Comparison of ENCODE assay signal across 8 cellular contexts in genomic region chr17:43368740-43369506, GRCh38. TPM values are rescaled to one million over a fixed set of nuclear protein-coding genes. Genes with fewer than 3 reads are reported as not detected.
A peak's percentile ranks its signal among the peaks of the same experiment; 100 is the strongest.
DNase-seq lines count a peak whose midpoint lies in the region; ATAC-seq and TF ChIP-seq lines count a peak whose summit lies in the region.

No MANE protein-coding gene starts in this region.

- peak; percentile 92 for DNase-seq in Caco-2
- DNase-seq in HFF-Myc (ENCODE audit: extremely low read depth, low read depth) = no peak
- peak; percentile 90 for DNase-seq in NCI-H345 (lab: John Stamatoyannopoulos, UW)
- DNase-seq in activated CD4-positive, alpha-beta T cell treated with anti-CD3 and anti-CD28 coated beads for 36 hours = peak; percentile 78
- no peak for DNase-seq in kidney epithelial cell (ENCODE audit: low read depth)
- DNase-seq in stimulated activated CD4-positive, alpha-beta T cell treated with anti-CD3 and anti-CD28 coated beads, Interleukin-12 subunit alpha, Interleukin-12 subunit beta, amount 100 ng/mL, for 48 hours (ENCODE audit: low read depth in 2 of 3, low spot score in 1 of 3) = peak; percentile 57 to 67 (median 57)

- H3K27me3 ChIP-seq in Caco-2 (replicated peaks; ENCODE audit: control insufficient read depth, insufficient read depth, low read length) = no peaks in the 10 kb centered on the region
- no peaks in the 10 kb centered on the region for H3K27me3 ChIP-seq in kidney epithelial cell (ENCODE audit: control insufficient read depth, insufficient read depth, low read length)

- POLR2A ChIA-PET in Caco-2 (lab: Charles Lee) = interaction anchor here (0.6 to 3.3 kb wide), 30 partner anchors 8 to 1352 kb away, joined by 3 to 224 read pairs (median 5); partner anchors contain the start of genes ARL4D, BRCA1, DHX8 and DNAJC7
- POLR2A ChIA-PET in activated CD4-positive, alpha-beta T cell treated with anti-CD3 and anti-CD28 coated beads for 36 hours (lab: Charles Lee) = interaction anchor here (0.6 to 3.6 kb wide), 20 partner anchors 8 to 572 kb away, joined by 3 to 148 read pairs (median 14); partner anchors contain the start of genes ARL4D, DHX8, ETV4 and NBR1

- H3K4me1 ChIP-seq in Caco-2 = peaks cover 27% of the 10 kb centered on the region

- H3K27me3 Mint-ChIP-seq in Caco-2 (ENCODE audit: insufficient read depth, unreplicated experiment) = peaks cover 4% of the 10 kb centered on the region
- H3K27me3 Mint-ChIP-seq in activated CD4-positive, alpha-beta T cell treated with anti-CD3 and anti-CD28 coated beads for 36 hours = no peaks in the 10 kb centered on the region

- peaks cover 43% of the 10 kb centered on the region for H3K4me1 Mint-ChIP-seq in Caco-2 (ENCODE audit: low read depth, unreplicated experiment)
- peaks cover 54% of the 10 kb centered on the region for H3K4me1 Mint-ChIP-seq in activated CD4-positive, alpha-beta T cell treated with anti-CD3 and anti-CD28 coated beads for 36 hours

- peak in 1 of 2 experiments; percentile 7 for TF ChIP-seq CTCF in Caco-2 (IDR thresholded peaks at IDR 0.05; ENCODE audit: insufficient read depth in 1 of 2, low read depth in 1 of 2, low read length in 1 of 2, severe bottlenecking in 1 of 2, unreplicated experiment in 1 of 2)
- no peak for TF ChIP-seq CTCF in HFF-Myc (IDR thresholded peaks at IDR 0.05; ENCODE audit: low read depth, low read length, missing control alignments)
- peak; percentile 3 for TF ChIP-seq CTCF in kidney epithelial cell (IDR thresholded peaks at IDR 0.05; ENCODE audit: insufficient read depth, low read length, poor library complexity, severe bottlenecking)

- peaks cover 37% of the 10 kb centered on the region for H3K36me3 Mint-ChIP-seq in Caco-2 (ENCODE audit: insufficient read depth, unreplicated experiment)
- H3K36me3 Mint-ChIP-seq in activated CD4-positive, alpha-beta T cell treated with anti-CD3 and anti-CD28 coated beads for 36 hours (ENCODE audit: low read depth) = no peaks in the 10 kb centered on the region

- H3K4me3 ChIP-seq in Caco-2 (ENCODE audit: low read depth, low read length) = peak overlapping the region; percentile 38
- peak overlapping the region; percentile 30 for H3K4me3 ChIP-seq in HFF-Myc (replicated peaks; ENCODE audit: low read depth, low read length)
- H3K4me3 ChIP-seq in kidney epithelial cell (ENCODE audit: low read depth, low read length) = peak overlapping the region; percentile 32

- H3K9me3 ChIP-seq in Caco-2 = no peaks in the 10 kb centered on the region

- H3K36me3 ChIP-seq in Caco-2 (ENCODE audit: control insufficient read depth, insufficient read depth, low read length) = no peaks in the 10 kb centered on the region
- no peaks in the 10 kb centered on the region for H3K36me3 ChIP-seq in kidney epithelial cell (ENCODE audit: control insufficient read depth, insufficient read depth, low read length)

- peak; percentile 67 for ATAC-seq in activated CD4-positive, alpha-beta T cell treated with anti-CD3 and anti-CD28 coated beads for 36 hours
- ATAC-seq in GM19455 (IDR thresholded peaks at IDR 0.05; ENCODE audit: unreplicated experiment) = no peak

- intact Hi-C loops in Caco-2 (cut with micrococcal nuclease; ENCODE audit: unreplicated experiment) = loop anchor here (1.0 to 2.0 kb wide), 3 partner anchors 19 to 114 kb away; partner anchors contain the start of gene DHX8
- intact Hi-C loops in activated CD4-positive, alpha-beta T cell treated with anti-CD3 and anti-CD28 coated beads for 36 hours (cut with DNase I, micrococcal nuclease) = loop anchor here (1.0 kb wide), 5 partner anchors 19 to 239 kb away; partner anchors contain the start of gene DHX8 (in 1 of the 2)

- no TSS peak for BruUV-seq in Caco-2 (replicated peaks; lab: Mats Ljungman, UMichigan)

- H3K27ac Mint-ChIP-seq in Caco-2 (ENCODE audit: unreplicated experiment) = peak overlapping the region; percentile 100
- H3K27ac Mint-ChIP-seq in activated CD4-positive, alpha-beta T cell treated with anti-CD3 and anti-CD28 coated beads for 36 hours = peak overlapping the region; percentile 100

- H3K4me3 Mint-ChIP-seq in Caco-2 (ENCODE audit: unreplicated experiment) = peak overlapping the region; percentile 90
- H3K4me3 Mint-ChIP-seq in activated CD4-positive, alpha-beta T cell treated with anti-CD3 and anti-CD28 coated beads for 36 hours = peak overlapping the region; percentile 85

- CTCF ChIA-PET in Caco-2 (lab: Charles Lee) = interaction anchor here (0.5 to 4.3 kb wide), 12 partner anchors 8 to 435 kb away, joined by 3 to 46 read pairs (median 4); partner anchors contain the start of genes ARL4D and DHX8
- CTCF ChIA-PET in activated CD4-positive, alpha-beta T cell treated with anti-CD3 and anti-CD28 coated beads for 36 hours (lab: Charles Lee) = interaction anchor here (0.6 to 3.3 kb wide), 9 partner anchors 10 to 115 kb away, joined by 3 to 26 read pairs (median 5); partner anchors contain the start of gene DHX8

- H3K9me3 Mint-ChIP-seq in Caco-2 (ENCODE audit: unreplicated experiment) = no peaks in the 10 kb centered on the region
- H3K9me3 Mint-ChIP-seq in activated CD4-positive, alpha-beta T cell treated with anti-CD3 and anti-CD28 coated beads for 36 hours (ENCODE audit: low read depth) = no peaks in the 10 kb centered on the region

- peak overlapping the region; percentile 100 for H3K27ac ChIP-seq in cingulate gyrus (ENCODE audit: low read depth, low read length)

RNA-seq across cellular contexts. Expression of gene ARL4D, which starts 29.9 kb away (rescaled TPM):
- total RNA-seq in Caco-2 (2022) (16.0 and 19.9 TPM in 2 replicates), kidney epithelial cell (1.5 and 1.8 TPM in 2 replicates)
- 1 to 10 TPM; 2.0 to 2.3 TPM for total RNA-seq in activated CD4-positive, alpha-beta T cell treated with anti-CD3 and anti-CD28 coated beads for 36 hours

Comparison
In these comparisons a context has a peak if more than half of its experiments do, and no peak if none do; other contexts are left out.
1. DNase-seq: peak in Caco-2 (2 of 2), NCI-H345 (single experiment), activated CD4-positive, alpha-beta T cell treated with anti-CD3 and anti-CD28 coated beads for 36 hours (single experiment) and stimulated activated CD4-positive, alpha-beta T cell treated with anti-CD3 and anti-CD28 coated beads, Interleukin-12 subunit alpha, Interleukin-12 subunit beta, amount 100 ng/mL, for 48 hours (3 of 3); none in HFF-Myc (single experiment) and kidney epithelial cell (single experiment).
2. Peak in every context shown above with its lines, with median percentiles within 50 percentile points of each other: H3K4me3 ChIP-seq.